In genomic region chr2:27664245-27664574, GRCh38 we compare ENCODE assay signal across 8 cellular contexts.
DNase-seq lines count a peak whose midpoint lies in the region; ATAC-seq and TF ChIP-seq lines count a peak whose summit lies in the region.

No MANE protein-coding gene starts in this region.

- H3K27me3 ChIP-seq in mucosa of rectum (ENCODE audit: control insufficient read depth in 2 of 2, insufficient read depth in 2 of 2, low read length in 2 of 2) = no peaks in the 10 kb centered on the region

- H3K9ac ChIP-seq in mucosa of rectum (ENCODE audit: low read depth in 1 of 2, low read length in 2 of 2) = peak overlapping the region; percentile 78 to 96

- peak; percentile 14 for ATAC-seq in central memory CD8-positive, alpha-beta T cell (replicated peaks; ENCODE audit: extremely low read depth, poor library complexity, severe bottlenecking)

- CTCF ChIA-PET in HEK293T (lab: Yijun Ruan, JAX) = interaction anchor here (1.1 kb wide), 1 partner anchor 19 kb away, joined by 3 read pairs; no protein-coding TSS in a partner anchor

- no peaks in the 10 kb centered on the region for H3K9me3 ChIP-seq in mucosa of rectum (ENCODE audit: control insufficient read depth in 2 of 2, low read length in 2 of 2)

- peak overlapping the region; percentile 98 for H3K27ac Mint-ChIP-seq in central memory CD8-positive, alpha-beta T cell (ENCODE audit: low read depth)

- H3K36me3 ChIP-seq in mucosa of rectum (ENCODE audit: control insufficient read depth in 2 of 2, insufficient read depth in 2 of 2, low read length in 2 of 2) = peaks cover 33 to 39% of the 10 kb centered on the region in 2 donors

- H3K4me3 ChIP-seq in LNCaP clone FGC (ENCODE audit: low read depth, low read length) (peak overlapping the region; percentile 87), mucosa of rectum (ENCODE audit: low read length in 2 of 2) (peak overlapping the region; percentile 87 to 100)

- no peaks in the 10 kb centered on the region for H3K9me3 Mint-ChIP-seq in central memory CD8-positive, alpha-beta T cell

- TF ChIP-seq CTCF in LNCaP clone FGC (IDR thresholded peaks at IDR 0.05; ENCODE audit: control insufficient read depth, extremely low read depth, insufficient read depth) = no peak

- H3K4me3 Mint-ChIP-seq in central memory CD8-positive, alpha-beta T cell = peak overlapping the region; percentile 99

- H3K27ac ChIP-seq in mucosa of rectum (ENCODE audit: low read depth in 2 of 2, low read length in 2 of 2) = no peak overlapping the region

- no peaks in the 10 kb centered on the region for H3K27me3 Mint-ChIP-seq in central memory CD8-positive, alpha-beta T cell

- peaks cover 15 to 19% of the 10 kb centered on the region in 2 donors for H3K4me1 ChIP-seq in mucosa of rectum (ENCODE audit: control insufficient read depth in 2 of 2, insufficient read depth in 2 of 2, low read length in 2 of 2)

- H3K36me3 Mint-ChIP-seq in central memory CD8-positive, alpha-beta T cell (ENCODE audit: insufficient read depth) = peaks cover 72% of the 10 kb centered on the region

- DNase-seq in NCI-H82 (lab: John Stamatoyannopoulos, UW) (peak; percentile 48), NCI-H82 treated with DMSO at 0.1 percent for 48 hours (lab: John Stamatoyannopoulos, UW; ENCODE audit: unreplicated experiment) (no peak), LNCaP clone FGC (ENCODE audit: low read depth) (no peak), NCI-H2196 (lab: John Stamatoyannopoulos, UW; ENCODE audit: unreplicated experiment) (no peak), NCI-H1048 (lab: John Stamatoyannopoulos, UW) (no peak), HEK293T (ENCODE audit: extremely low spot score) (no peak)
- DNase-seq in central memory CD8-positive, alpha-beta T cell (ENCODE audit: low spot score in 2 of 2) = no peak

- POLR2A ChIA-PET in HEK293T (lab: Yijun Ruan, JAX) = interaction anchor here (1.0 to 2.0 kb wide), 7 partner anchors 9 to 284 kb away, joined by 3 to 11 read pairs (median 7); partner anchors contain the start of genes CCDC121, GPN1, PPM1G and ZNF513

- peaks cover 44% of the 10 kb centered on the region for H3K4me1 Mint-ChIP-seq in central memory CD8-positive, alpha-beta T cell

TF ChIP-seq in HEK293T, 16 proteins besides CTCF, POLR2A, EP300 and RAD21:
- TF ChIP-seq CTBP1 (IDR thresholded peaks at IDR 0.05; ENCODE audit: borderline replicate concordance) (no peak), ELF4 (IDR thresholded peaks at IDR 0.05) (no peak), NFRKB (IDR thresholded peaks at IDR 0.05) (no peak), ZNF384 (IDR thresholded peaks at IDR 0.05) (no peak), ARNT (IDR thresholded peaks at IDR 0.05) (no peak), HDGF (IDR thresholded peaks at IDR 0.05; ENCODE audit: borderline replicate concordance) (no peak), TARDBP (IDR thresholded peaks at IDR 0.05) (no peak), SUZ12 (IDR thresholded peaks at IDR 0.05) (no peak), SP1 (IDR thresholded peaks at IDR 0.05) (no peak), FOXM1 (IDR thresholded peaks at IDR 0.05; ENCODE audit: borderline replicate concordance) (no peak), LEF1 (IDR thresholded peaks at IDR 0.05; ENCODE audit: borderline replicate concordance) (no peak), BHLHE40 (IDR thresholded peaks at IDR 0.05; ENCODE audit: borderline replicate concordance) (no peak), PKNOX1 (IDR thresholded peaks at IDR 0.05) (no peak), FOXA1 (IDR thresholded peaks at IDR 0.05) (no peak), FOXK2 (IDR thresholded peaks at IDR 0.05) (no peak), L3MBTL2 (conservative IDR thresholded peaks at IDR 0.05) (no peak)
TF ChIP-seq in HEK293T: peak in this region for 0.
